1 cellular context compared by ENCODE assay signal in the genomic region with DNA sequence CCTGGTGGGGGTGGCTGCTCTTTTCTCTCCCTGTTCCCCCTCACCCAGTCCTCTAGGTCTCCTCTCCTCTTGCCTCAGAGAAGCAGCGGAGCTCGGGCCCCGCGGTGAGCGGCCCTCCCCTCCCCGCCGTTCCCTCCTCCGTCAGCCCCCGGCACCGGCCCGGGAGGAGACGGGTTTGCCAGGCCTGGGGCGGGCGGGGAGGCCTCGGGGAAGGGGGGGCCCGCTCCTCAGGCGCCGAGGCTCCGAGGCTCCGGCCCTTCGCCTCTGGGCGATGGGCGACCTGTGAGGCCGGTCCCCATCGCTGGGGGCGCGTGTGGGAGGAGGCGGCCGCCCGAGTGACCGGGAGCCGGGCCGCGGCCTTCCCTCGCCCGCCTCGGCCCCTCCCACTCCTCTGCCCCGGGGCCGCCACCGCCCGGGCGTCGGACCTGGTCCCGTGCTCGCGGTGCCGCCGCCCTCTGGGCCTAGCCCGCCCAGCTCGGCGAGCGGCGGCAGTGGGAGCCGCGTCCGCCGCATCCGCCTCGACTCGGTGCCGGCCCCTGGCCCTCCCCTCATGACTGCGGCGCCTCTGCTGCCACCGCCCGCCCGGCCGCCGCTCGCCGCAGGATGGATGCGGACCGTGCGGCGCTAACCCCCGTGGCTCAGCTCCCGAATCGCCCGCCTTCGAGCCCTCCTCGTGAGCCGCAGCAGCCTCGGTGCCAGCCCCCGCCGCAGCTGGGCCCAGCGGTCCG.
A peak's percentile ranks its signal among the peaks of the same experiment; 100 is the strongest.
TF ChIP-seq lines count a peak whose summit lies in the region.

No MANE protein-coding gene starts in this region.

TF ChIP-seq in K562, 482 proteins besides CTCF, POLR2A, EP300 and RAD21 (continued from another document and continues in another):
- TF ChIP-seq, protein P1, sequence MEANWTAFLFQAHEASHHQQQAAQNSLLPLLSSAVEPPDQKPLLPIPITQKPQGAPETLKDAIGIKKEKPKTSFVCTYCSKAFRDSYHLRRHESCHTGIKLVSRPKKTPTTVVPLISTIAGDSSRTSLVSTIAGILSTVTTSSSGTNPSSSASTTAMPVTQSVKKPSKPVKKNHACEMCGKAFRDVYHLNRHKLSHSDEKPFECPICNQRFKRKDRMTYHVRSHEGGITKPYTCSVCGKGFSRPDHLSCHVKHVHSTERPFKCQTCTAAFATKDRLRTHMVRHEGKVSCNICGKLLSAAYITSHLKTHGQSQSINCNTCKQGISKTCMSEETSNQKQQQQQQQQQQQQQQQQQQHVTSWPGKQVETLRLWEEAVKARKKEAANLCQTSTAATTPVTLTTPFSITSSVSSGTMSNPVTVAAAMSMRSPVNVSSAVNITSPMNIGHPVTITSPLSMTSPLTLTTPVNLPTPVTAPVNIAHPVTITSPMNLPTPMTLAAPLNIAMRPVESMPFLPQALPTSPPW (CRISPR knock-in tag; IDR thresholded peaks at IDR 0.05) = peak; percentile 50; the same call in 1 of the 2 replicates
- TF ChIP-seq FOXP1 (CRISPR knock-in tag; IDR thresholded peaks at IDR 0.05) (no peak), NFE2 (IDR thresholded peaks at IDR 0.05; ENCODE audit: low read depth) (no peak), YBX1 (IDR thresholded peaks at IDR 0.05) (no peak), HDGF (IDR thresholded peaks at IDR 0.05) (no peak), ZNF133 (CRISPR knock-in tag; IDR thresholded peaks at IDR 0.05) (no peak), KHSRP (IDR thresholded peaks at IDR 0.05) (no peak), CBX3 (IDR thresholded peaks at IDR 0.05; ENCODE audit: borderline replicate concordance in 1 of 2, low read length in 2 of 2) (no peak), TARDBP (IDR thresholded peaks at IDR 0.05) (no peak), TSC22D4 (tag; IDR thresholded peaks at IDR 0.05) (no peak), SIX5 (IDR thresholded peaks at IDR 0.05; ENCODE audit: borderline replicate concordance in 1 of 2, insufficient read depth in 1 of 2, low read depth in 1 of 2, low read length in 2 of 2) (no peak), CTBP1 (IDR thresholded peaks at IDR 0.05; ENCODE audit: borderline replicate concordance) (peak; percentile 61), YY1 (IDR thresholded peaks at IDR 0.05; ENCODE audit: borderline replicate concordance in 1 of 3, control insufficient read depth in 1 of 3, extremely low read depth in 1 of 3, insufficient read depth in 3 of 3, insufficient read length in 1 of 3, insufficient replicate concordance in 2 of 3, low read depth in 1 of 3, low read length in 2 of 3) (peak in 2 of 3 experiments; percentile 10 to 35), SMAD3 (CRISPR knock-in tag; conservative IDR thresholded peaks at IDR 0.05) (no peak), ZKSCAN1 (IDR thresholded peaks at IDR 0.05; ENCODE audit: low read depth, low read length) (no peak), RBM39 (optimal IDR thresholded peaks at IDR 0.05; ENCODE audit: low read depth, low read length) (no peak), HCFC1 (IDR thresholded peaks at IDR 0.05; ENCODE audit: low read depth, low read length) (no peak), CBFA2T2 (conservative IDR thresholded peaks at IDR 0.05) (no peak), SIN3B (IDR thresholded peaks at IDR 0.05; ENCODE audit: low read depth) (peak; percentile 43; the same call in 1 of the 2 replicates), FIP1L1 (IDR thresholded peaks at IDR 0.05; ENCODE audit: low read depth, low read length, poor library complexity, severe bottlenecking) (no peak), BHLHE40 (IDR thresholded peaks at IDR 0.05; ENCODE audit: low read length) (peak; percentile 68), ELF1 (tag; IDR thresholded peaks at IDR 0.05) (no peak), ILF3 (IDR thresholded peaks at IDR 0.05; ENCODE audit: borderline replicate concordance) (no peak), ZNF212 (CRISPR knock-in tag; IDR thresholded peaks at IDR 0.05) (no peak), ZNF830 (CRISPR knock-in tag; IDR thresholded peaks at IDR 0.05) (no peak), MEF2A (IDR thresholded peaks at IDR 0.05; ENCODE audit: control insufficient read depth, low read depth, low read length) (no peak), SMARCA5 (IDR thresholded peaks at IDR 0.05) (no peak), ZFX (CRISPR knock-in tag; IDR thresholded peaks at IDR 0.05) (peak; percentile 76), MCM3 (IDR thresholded peaks at IDR 0.05) (no peak), RNF2 (IDR thresholded peaks at IDR 0.05) (no peak), ZNF785 (CRISPR knock-in tag; IDR thresholded peaks at IDR 0.05) (no peak), MEF2D (tag; conservative IDR thresholded peaks at IDR 0.05; ENCODE audit: low read depth) (no peak), ARID2 (IDR thresholded peaks at IDR 0.05) (no peak), SNIP1 (IDR thresholded peaks at IDR 0.05; ENCODE audit: low read depth) (no peak), ZFP30 (CRISPR knock-in tag; IDR thresholded peaks at IDR 0.05; ENCODE audit: borderline replicate concordance) (no peak), HDAC3 (IDR thresholded peaks at IDR 0.05; ENCODE audit: borderline replicate concordance, partially characterized antibody) (no peak), CCAR2 (IDR thresholded peaks at IDR 0.05; ENCODE audit: low read depth, low read length) (no peak), SP2 (IDR thresholded peaks at IDR 0.05; ENCODE audit: extremely low read depth, low read depth, low read length, poor library complexity, severe bottlenecking) (no peak)
- TF ChIP-seq, protein P2, sequence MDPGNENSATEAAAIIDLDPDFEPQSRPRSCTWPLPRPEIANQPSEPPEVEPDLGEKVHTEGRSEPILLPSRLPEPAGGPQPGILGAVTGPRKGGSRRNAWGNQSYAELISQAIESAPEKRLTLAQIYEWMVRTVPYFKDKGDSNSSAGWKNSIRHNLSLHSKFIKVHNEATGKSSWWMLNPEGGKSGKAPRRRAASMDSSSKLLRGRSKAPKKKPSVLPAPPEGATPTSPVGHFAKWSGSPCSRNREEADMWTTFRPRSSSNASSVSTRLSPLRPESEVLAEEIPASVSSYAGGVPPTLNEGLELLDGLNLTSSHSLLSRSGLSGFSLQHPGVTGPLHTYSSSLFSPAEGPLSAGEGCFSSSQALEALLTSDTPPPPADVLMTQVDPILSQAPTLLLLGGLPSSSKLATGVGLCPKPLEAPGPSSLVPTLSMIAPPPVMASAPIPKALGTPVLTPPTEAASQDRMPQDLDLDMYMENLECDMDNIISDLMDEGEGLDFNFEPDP (CRISPR knock-in tag; IDR thresholded peaks at IDR 0.05) = no peak
- TF ChIP-seq, protein P3, sequence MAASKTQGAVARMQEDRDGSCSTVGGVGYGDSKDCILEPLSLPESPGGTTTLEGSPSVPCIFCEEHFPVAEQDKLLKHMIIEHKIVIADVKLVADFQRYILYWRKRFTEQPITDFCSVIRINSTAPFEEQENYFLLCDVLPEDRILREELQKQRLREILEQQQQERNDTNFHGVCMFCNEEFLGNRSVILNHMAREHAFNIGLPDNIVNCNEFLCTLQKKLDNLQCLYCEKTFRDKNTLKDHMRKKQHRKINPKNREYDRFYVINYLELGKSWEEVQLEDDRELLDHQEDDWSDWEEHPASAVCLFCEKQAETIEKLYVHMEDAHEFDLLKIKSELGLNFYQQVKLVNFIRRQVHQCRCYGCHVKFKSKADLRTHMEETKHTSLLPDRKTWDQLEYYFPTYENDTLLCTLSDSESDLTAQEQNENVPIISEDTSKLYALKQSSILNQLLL (CRISPR knock-in tag; IDR thresholded peaks at IDR 0.05; ENCODE audit: borderline replicate concordance) = no peak
- TF ChIP-seq, protein P4, sequence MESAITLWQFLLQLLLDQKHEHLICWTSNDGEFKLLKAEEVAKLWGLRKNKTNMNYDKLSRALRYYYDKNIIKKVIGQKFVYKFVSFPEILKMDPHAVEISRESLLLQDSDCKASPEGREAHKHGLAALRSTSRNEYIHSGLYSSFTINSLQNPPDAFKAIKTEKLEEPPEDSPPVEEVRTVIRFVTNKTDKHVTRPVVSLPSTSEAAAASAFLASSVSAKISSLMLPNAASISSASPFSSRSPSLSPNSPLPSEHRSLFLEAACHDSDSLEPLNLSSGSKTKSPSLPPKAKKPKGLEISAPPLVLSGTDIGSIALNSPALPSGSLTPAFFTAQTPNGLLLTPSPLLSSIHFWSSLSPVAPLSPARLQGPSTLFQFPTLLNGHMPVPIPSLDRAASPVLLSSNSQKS (CRISPR knock-in tag; IDR thresholded peaks at IDR 0.05) = no peak
- TF ChIP-seq, protein P5, sequence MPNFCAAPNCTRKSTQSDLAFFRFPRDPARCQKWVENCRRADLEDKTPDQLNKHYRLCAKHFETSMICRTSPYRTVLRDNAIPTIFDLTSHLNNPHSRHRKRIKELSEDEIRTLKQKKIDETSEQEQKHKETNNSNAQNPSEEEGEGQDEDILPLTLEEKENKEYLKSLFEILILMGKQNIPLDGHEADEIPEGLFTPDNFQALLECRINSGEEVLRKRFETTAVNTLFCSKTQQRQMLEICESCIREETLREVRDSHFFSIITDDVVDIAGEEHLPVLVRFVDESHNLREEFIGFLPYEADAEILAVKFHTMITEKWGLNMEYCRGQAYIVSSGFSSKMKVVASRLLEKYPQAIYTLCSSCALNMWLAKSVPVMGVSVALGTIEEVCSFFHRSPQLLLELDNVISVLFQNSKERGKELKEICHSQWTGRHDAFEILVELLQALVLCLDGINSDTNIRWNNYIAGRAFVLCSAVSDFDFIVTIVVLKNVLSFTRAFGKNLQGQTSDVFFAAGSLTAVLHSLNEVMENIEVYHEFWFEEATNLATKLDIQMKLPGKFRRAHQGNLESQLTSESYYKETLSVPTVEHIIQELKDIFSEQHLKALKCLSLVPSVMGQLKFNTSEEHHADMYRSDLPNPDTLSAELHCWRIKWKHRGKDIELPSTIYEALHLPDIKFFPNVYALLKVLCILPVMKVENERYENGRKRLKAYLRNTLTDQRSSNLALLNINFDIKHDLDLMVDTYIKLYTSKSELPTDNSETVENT (CRISPR knock-in tag; IDR thresholded peaks at IDR 0.05) = 0 out of 2 replicates have a peak, but pooled peaks have one; percentile 50
- TF ChIP-seq, protein P6, sequence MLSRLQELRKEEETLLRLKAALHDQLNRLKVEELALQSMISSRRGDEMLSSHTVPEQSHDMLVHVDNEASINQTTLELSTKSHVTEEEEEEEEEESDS (CRISPR knock-in tag; IDR thresholded peaks at IDR 0.05) = no peak
- TF ChIP-seq, protein P7, sequence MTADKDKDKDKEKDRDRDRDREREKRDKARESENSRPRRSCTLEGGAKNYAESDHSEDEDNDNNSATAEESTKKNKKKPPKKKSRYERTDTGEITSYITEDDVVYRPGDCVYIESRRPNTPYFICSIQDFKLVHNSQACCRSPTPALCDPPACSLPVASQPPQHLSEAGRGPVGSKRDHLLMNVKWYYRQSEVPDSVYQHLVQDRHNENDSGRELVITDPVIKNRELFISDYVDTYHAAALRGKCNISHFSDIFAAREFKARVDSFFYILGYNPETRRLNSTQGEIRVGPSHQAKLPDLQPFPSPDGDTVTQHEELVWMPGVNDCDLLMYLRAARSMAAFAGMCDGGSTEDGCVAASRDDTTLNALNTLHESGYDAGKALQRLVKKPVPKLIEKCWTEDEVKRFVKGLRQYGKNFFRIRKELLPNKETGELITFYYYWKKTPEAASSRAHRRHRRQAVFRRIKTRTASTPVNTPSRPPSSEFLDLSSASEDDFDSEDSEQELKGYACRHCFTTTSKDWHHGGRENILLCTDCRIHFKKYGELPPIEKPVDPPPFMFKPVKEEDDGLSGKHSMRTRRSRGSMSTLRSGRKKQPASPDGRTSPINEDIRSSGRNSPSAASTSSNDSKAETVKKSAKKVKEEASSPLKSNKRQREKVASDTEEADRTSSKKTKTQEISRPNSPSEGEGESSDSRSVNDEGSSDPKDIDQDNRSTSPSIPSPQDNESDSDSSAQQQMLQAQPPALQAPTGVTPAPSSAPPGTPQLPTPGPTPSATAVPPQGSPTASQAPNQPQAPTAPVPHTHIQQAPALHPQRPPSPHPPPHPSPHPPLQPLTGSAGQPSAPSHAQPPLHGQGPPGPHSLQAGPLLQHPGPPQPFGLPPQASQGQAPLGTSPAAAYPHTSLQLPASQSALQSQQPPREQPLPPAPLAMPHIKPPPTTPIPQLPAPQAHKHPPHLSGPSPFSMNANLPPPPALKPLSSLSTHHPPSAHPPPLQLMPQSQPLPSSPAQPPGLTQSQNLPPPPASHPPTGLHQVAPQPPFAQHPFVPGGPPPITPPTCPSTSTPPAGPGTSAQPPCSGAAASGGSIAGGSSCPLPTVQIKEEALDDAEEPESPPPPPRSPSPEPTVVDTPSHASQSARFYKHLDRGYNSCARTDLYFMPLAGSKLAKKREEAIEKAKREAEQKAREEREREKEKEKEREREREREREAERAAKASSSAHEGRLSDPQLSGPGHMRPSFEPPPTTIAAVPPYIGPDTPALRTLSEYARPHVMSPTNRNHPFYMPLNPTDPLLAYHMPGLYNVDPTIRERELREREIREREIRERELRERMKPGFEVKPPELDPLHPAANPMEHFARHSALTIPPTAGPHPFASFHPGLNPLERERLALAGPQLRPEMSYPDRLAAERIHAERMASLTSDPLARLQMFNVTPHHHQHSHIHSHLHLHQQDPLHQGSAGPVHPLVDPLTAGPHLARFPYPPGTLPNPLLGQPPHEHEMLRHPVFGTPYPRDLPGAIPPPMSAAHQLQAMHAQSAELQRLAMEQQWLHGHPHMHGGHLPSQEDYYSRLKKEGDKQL (CRISPR knock-in tag; IDR thresholded peaks at IDR 0.05; ENCODE audit: borderline replicate concordance) = no peak
- TF ChIP-seq, protein P8, sequence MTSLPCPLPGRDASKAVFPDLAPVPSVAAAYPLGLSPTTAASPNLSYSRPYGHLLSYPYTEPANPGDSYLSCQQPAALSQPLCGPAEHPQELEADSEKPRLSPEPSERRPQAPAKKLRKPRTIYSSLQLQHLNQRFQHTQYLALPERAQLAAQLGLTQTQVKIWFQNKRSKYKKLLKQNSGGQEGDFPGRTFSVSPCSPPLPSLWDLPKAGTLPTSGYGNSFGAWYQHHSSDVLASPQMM (CRISPR knock-in tag; IDR thresholded peaks at IDR 0.05) = no peak
- TF ChIP-seq, protein P9, sequence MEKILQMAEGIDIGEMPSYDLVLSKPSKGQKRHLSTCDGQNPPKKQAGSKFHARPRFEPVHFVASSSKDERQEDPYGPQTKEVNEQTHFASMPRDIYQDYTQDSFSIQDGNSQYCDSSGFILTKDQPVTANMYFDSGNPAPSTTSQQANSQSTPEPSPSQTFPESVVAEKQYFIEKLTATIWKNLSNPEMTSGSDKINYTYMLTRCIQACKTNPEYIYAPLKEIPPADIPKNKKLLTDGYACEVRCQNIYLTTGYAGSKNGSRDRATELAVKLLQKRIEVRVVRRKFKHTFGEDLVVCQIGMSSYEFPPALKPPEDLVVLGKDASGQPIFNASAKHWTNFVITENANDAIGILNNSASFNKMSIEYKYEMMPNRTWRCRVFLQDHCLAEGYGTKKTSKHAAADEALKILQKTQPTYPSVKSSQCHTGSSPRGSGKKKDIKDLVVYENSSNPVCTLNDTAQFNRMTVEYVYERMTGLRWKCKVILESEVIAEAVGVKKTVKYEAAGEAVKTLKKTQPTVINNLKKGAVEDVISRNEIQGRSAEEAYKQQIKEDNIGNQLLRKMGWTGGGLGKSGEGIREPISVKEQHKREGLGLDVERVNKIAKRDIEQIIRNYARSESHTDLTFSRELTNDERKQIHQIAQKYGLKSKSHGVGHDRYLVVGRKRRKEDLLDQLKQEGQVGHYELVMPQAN (IDR thresholded peaks at IDR 0.05; ENCODE audit: borderline replicate concordance) = no peak
- TF ChIP-seq, protein P10, sequence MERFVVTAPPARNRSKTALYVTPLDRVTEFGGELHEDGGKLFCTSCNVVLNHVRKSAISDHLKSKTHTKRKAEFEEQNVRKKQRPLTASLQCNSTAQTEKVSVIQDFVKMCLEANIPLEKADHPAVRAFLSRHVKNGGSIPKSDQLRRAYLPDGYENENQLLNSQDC (CRISPR knock-in tag; IDR thresholded peaks at IDR 0.05) = no peak
- TF ChIP-seq, protein P11, sequence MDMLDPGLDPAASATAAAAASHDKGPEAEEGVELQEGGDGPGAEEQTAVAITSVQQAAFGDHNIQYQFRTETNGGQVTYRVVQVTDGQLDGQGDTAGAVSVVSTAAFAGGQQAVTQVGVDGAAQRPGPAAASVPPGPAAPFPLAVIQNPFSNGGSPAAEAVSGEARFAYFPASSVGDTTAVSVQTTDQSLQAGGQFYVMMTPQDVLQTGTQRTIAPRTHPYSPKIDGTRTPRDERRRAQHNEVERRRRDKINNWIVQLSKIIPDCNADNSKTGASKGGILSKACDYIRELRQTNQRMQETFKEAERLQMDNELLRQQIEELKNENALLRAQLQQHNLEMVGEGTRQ (CRISPR knock-in tag; IDR thresholded peaks at IDR 0.05) = no peak
